24 cellular contexts compared by ENCODE assay signal in genomic region chr5:142860291-142860690, GRCh38.
DNase-seq lines count a peak whose midpoint lies in the region; ATAC-seq and TF ChIP-seq lines count a peak whose summit lies in the region.
"Had no signal": no experiment of that assay in that cellular context is flagged by ENCODE, and none has a peak within 500 bp of the region (broad histone marks: within the 10 kb centered on the region; RNA-seq: fewer than 3 reads in every experiment).

No MANE protein-coding gene starts in this region.

- no peaks in the 10 kb centered on the region for H3K36me3 ChIP-seq in esophagus (ENCODE audit: control insufficient read depth in 2 of 2, insufficient read depth in 2 of 2, low read length in 1 of 2)
- H3K36me3 ChIP-seq: pancreas, suprapubic skin, vagina had no signal

- no peak for ATAC-seq in GM19328 (IDR thresholded peaks at IDR 0.05; ENCODE audit: unreplicated experiment)
- ATAC-seq: activated naive CD4-positive, alpha-beta T cell treated with anti-CD3 and anti-CD28 coated beads, Interleukin-2, amount 50 U/mL, for 72 hours; activated T-helper 17 cell treated with anti-CD3 and anti-CD28 coated beads, Interleukin-2, amount 50 U/mL, for 72 hours; HCT116; naive thymus-derived CD8-positive, alpha-beta T cell; WTC11 had no signal

- H3K4me1 ChIP-seq in esophagus (ENCODE audit: control insufficient read depth in 2 of 2, insufficient read depth in 2 of 2, low read length in 1 of 2) = peaks cover 6 to 22% of the 10 kb centered on the region in 2 donors

- H3K9me3 Mint-ChIP-seq in progenitor cell of endocrine pancreas (ENCODE audit: low read depth) = no peaks in the 10 kb centered on the region
- H3K9me3 Mint-ChIP-seq: activated naive CD4-positive, alpha-beta T cell treated with anti-CD3 and anti-CD28 coated beads, Interleukin-2, amount 50 U/mL, for 72 hours; activated T-helper 17 cell treated with anti-CD3 and anti-CD28 coated beads, Interleukin-2, amount 50 U/mL, for 72 hours; CD4-positive, alpha-beta T cell; naive thymus-derived CD8-positive, alpha-beta T cell; WTC11 had no signal

- no peaks in the 10 kb centered on the region for H3K27me3 Mint-ChIP-seq in progenitor cell of endocrine pancreas
- H3K27me3 Mint-ChIP-seq: activated T-helper 17 cell treated with anti-CD3 and anti-CD28 coated beads, Interleukin-2, amount 50 U/mL, for 72 hours; CD4-positive, alpha-beta T cell; naive thymus-derived CD8-positive, alpha-beta T cell had no signal

- no peaks in the 10 kb centered on the region for H3K36me3 Mint-ChIP-seq in progenitor cell of endocrine pancreas (ENCODE audit: insufficient read depth)
- H3K36me3 Mint-ChIP-seq: activated naive CD4-positive, alpha-beta T cell treated with anti-CD3 and anti-CD28 coated beads, Interleukin-2, amount 50 U/mL, for 72 hours; naive thymus-derived CD8-positive, alpha-beta T cell; WTC11 had no signal

- no peaks in the 10 kb centered on the region for H3K27me3 ChIP-seq in esophagus (ENCODE audit: control insufficient read depth in 1 of 2, insufficient read depth in 2 of 2, low read length in 2 of 2)
- H3K27me3 ChIP-seq: pancreas, suprapubic skin, vagina had no signal

- H3K9me3 ChIP-seq in esophagus (ENCODE audit: control insufficient read depth in 2 of 2, insufficient read depth in 1 of 2, low read depth in 1 of 2, low read length in 1 of 2) = no peaks in the 10 kb centered on the region
- H3K9me3 ChIP-seq: pancreas, suprapubic skin, vagina had no signal

- H3K4me3 Mint-ChIP-seq in progenitor cell of endocrine pancreas (ENCODE audit: low read depth) = no peak overlapping the region
- H3K4me3 Mint-ChIP-seq: activated T-helper 17 cell treated with anti-CD3 and anti-CD28 coated beads, Interleukin-2, amount 50 U/mL, for 72 hours; CD4-positive, alpha-beta T cell; naive thymus-derived CD8-positive, alpha-beta T cell; WTC11 had no signal

- TF ChIP-seq CTCF in progenitor cell of endocrine pancreas (IDR thresholded peaks at IDR 0.05; ENCODE audit: unreplicated experiment) = no peak

- peak overlapping the region; percentile 3 to 4 for H3K27ac ChIP-seq in esophagus (ENCODE audit: low read depth in 2 of 2, low read length in 1 of 2)
- H3K27ac ChIP-seq: suprapubic skin, vagina had no signal

- no peak overlapping the region for H3K27ac Mint-ChIP-seq in progenitor cell of endocrine pancreas
- H3K27ac Mint-ChIP-seq: activated naive CD4-positive, alpha-beta T cell treated with anti-CD3 and anti-CD28 coated beads, Interleukin-2, amount 50 U/mL, for 72 hours; activated T-helper 17 cell treated with anti-CD3 and anti-CD28 coated beads, Interleukin-2, amount 50 U/mL, for 72 hours; CD4-positive, alpha-beta T cell had no signal

- H3K4me3 ChIP-seq in esophagus (ENCODE audit: low read depth in 1 of 2, low read length in 2 of 2) = no peak overlapping the region
- H3K4me3 ChIP-seq: pancreas, suprapubic skin, vagina had no signal

- whole genome bisulfite sequencing in esophagus, 2 donors = 54 to 56% methylated on average over 2 of the region's 2 CpGs

- peaks cover 38% of the 10 kb centered on the region for H3K4me1 Mint-ChIP-seq in progenitor cell of endocrine pancreas (ENCODE audit: low read depth)
- H3K4me1 Mint-ChIP-seq: activated T-helper 17 cell treated with anti-CD3 and anti-CD28 coated beads, Interleukin-2, amount 50 U/mL, for 72 hours had no signal

- DNase-seq in Ammon's horn (ENCODE audit: low spot score) (peak; percentile 67), HT1080 (ENCODE audit: low read depth) (peak; percentile 26), midbrain (lab: John Stamatoyannopoulos, UW) (peak; percentile 48), GOT3 (lab: John Stamatoyannopoulos, UW) (no peak), progenitor cell of endocrine pancreas (ENCODE audit: low spot score, unreplicated experiment) (no peak), COR-L47 (lab: John Stamatoyannopoulos, UW) (no peak)
- DNase-seq: activated CD8-positive, alpha-beta memory T cell treated with anti-CD3 and anti-CD28 coated beads, Interleukin-2, amount 50 U/mL, for 4 hours; CD4-positive, alpha-beta T cell; DMS153; effector memory CD4-positive, alpha-beta T cell; Karpas-422; naive thymus-derived CD8-positive, alpha-beta T cell; NCI-H1105 treated with DMSO at 0.1 percent for 48 hours; NCI-H446; pancreas; T-helper 9 cell had no signal

Comparison
In these comparisons a context has a peak if more than half of its experiments do, and no peak if none do; other contexts are left out.
1. DNase-seq: peak in Ammon's horn (single experiment), HT1080 (single experiment) and midbrain (single experiment); none in GOT3 (single experiment), progenitor cell of endocrine pancreas (single experiment) and COR-L47 (single experiment).